Comparison of ENCODE assay signal across 29 cellular contexts in the genomic region with DNA sequence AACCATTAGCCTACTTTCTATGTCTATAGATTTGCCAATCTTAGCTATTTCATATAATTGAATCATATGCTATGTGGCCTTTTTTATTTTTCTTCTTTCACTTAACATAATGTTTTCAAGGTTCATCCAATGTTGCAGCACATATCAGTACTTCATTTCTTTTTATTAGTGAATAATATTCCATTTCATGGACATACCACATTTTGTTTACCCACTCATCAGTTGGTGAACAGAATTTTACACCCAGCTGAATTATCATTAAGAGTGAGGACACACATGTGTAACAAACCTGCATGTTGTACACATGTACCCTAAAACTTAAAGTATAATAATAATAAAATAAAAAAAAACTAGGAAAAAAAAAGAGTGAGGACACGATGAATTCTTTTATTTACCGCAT.
"Had no signal": no experiment of that assay in that cellular context is flagged by ENCODE, and none has a peak within 500 bp of the region (broad histone marks: within the 10 kb centered on the region; RNA-seq: fewer than 3 reads in every experiment).

No MANE protein-coding gene starts in this region.

- H3K27ac ChIP-seq: colonic mucosa, coronary artery, dorsolateral prefrontal cortex, epithelial cell of prostate, esophagus muscularis mucosa, esophagus squamous epithelium, foreskin keratinocyte, gastrocnemius medialis, gastroesophageal sphincter, heart left ventricle, heart right ventricle had no signal

- H3K27me3 ChIP-seq: colonic mucosa, esophagus muscularis mucosa, esophagus squamous epithelium, gastrocnemius medialis, gastroesophageal sphincter, heart left ventricle, heart right ventricle had no signal

- ATAC-seq: effector memory CD8-positive, alpha-beta T cell; esophagus mucosa; foreskin keratinocyte; gastrocnemius medialis; gastroesophageal sphincter; heart left ventricle; heart right ventricle had no signal

- FAIRE-seq: colon, endometrium, endothelial cell of umbilical vein, frontal cortex had no signal

- H3K36me3 ChIP-seq: colonic mucosa, esophagus muscularis mucosa, esophagus squamous epithelium, gastrocnemius medialis, gastroesophageal sphincter, heart left ventricle, heart right ventricle had no signal

- H3K4me1 ChIP-seq: colonic mucosa, esophagus muscularis mucosa, esophagus squamous epithelium, foreskin keratinocyte, gastrocnemius medialis, gastroesophageal sphincter, heart left ventricle, heart right ventricle had no signal

- H3K9me3 ChIP-seq: colonic mucosa, esophagus squamous epithelium, gastrocnemius medialis had no signal

- H3K27me3 Mint-ChIP-seq: dendritic cell treated with granulocyte-macrophage colony-stimulating factor and Interleukin-4, amounts not matched to agents 40 ng/mL and 50 ng/mL, for 4 days had no signal

- H3K4me3 ChIP-seq: colonic mucosa, coronary artery, dorsolateral prefrontal cortex, esophagus muscularis mucosa, esophagus squamous epithelium, gastrocnemius medialis, gastroesophageal sphincter, heart left ventricle, heart right ventricle had no signal

- H3K27ac Mint-ChIP-seq: dendritic cell treated with granulocyte-macrophage colony-stimulating factor and Interleukin-4, amounts not matched to agents 40 ng/mL and 50 ng/mL, for 4 days; effector memory CD8-positive, alpha-beta T cell; endodermal cell had no signal

- DNase-seq: colonic mucosa; cortex of kidney; dermis blood vessel endothelial cell; dorsolateral prefrontal cortex; effector CD4-positive, alpha-beta T cell; effector CD8-positive, alpha-beta T cell; effector memory CD4-positive, alpha-beta T cell; effector memory CD8-positive, alpha-beta T cell; endodermal cell; erythroblast; esophagus squamous epithelium; foreskin fibroblast; foreskin keratinocyte; foreskin melanocyte; gastrocnemius medialis; glutamatergic neuron; head of caudate nucleus; heart left ventricle; heart right ventricle had no signal

- H3K4me3 Mint-ChIP-seq: dendritic cell treated with granulocyte-macrophage colony-stimulating factor and Interleukin-4, amounts not matched to agents 40 ng/mL and 50 ng/mL, for 4 days; effector memory CD8-positive, alpha-beta T cell; endodermal cell had no signal
